In the genomic region with DNA sequence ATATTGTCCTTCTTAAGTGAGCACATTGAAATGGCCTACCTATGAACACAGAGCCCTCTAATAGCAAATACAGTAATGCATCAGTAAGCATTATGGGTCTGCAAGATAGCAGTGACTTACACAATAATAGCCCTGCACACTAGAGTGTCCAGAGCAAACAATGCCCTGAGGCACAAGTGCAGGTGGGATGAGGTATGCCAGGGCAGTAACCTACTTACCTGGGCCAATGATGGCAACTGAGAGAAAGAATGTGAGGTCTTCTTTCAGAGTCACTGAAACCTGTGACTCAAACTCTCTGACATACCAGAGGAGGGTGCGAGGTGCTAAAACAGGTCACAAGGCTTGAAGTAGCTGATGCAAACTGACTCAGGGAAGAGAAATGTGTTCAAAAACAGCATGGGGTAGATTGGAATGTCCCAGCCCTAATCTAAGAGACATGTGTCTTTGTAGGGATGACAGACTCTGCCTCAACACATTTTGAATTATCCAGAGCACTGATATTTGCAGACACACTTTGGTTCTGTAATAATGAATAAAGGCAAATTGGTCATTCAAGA, we compare ENCODE assay signal across 9 cellular contexts.
DNase-seq lines count a peak whose midpoint lies in the region; ATAC-seq and TF ChIP-seq lines count a peak whose summit lies in the region.
"Had no signal": no experiment of that assay in that cellular context is flagged by ENCODE, and none has a peak within 500 bp of the region (broad histone marks: within the 10 kb centered on the region; RNA-seq: fewer than 3 reads in every experiment).

No MANE protein-coding gene starts in this region.

- TF ChIP-seq CTCF in SK-N-SH (IDR thresholded peaks at IDR 0.05) (no peak), foreskin keratinocyte (conservative IDR thresholded peaks at IDR 0.05) (peak; percentile 7), Peyer's patch (IDR thresholded peaks at IDR 0.05) (no peak)

- no peak for TF ChIP-seq RAD21 in SK-N-SH (IDR thresholded peaks at IDR 0.05; ENCODE audit: low read length)

- H3K27me3 ChIP-seq in GM23248 (replicated peaks; ENCODE audit: insufficient read depth) (no peaks in the 10 kb centered on the region), SK-N-SH (ENCODE audit: insufficient read depth) (no peaks in the 10 kb centered on the region), foreskin keratinocyte (no peaks in the 10 kb centered on the region), HAP-1 (ENCODE audit: low read depth) (no peaks in the 10 kb centered on the region), Peyer's patch (no peaks in the 10 kb centered on the region)

- ATAC-seq in foreskin keratinocyte = peak; percentile 96
- no peak for ATAC-seq in HG03342 (IDR thresholded peaks at IDR 0.05; ENCODE audit: unreplicated experiment)

- H3F3A ChIP-seq in GM23248 (ENCODE audit: insufficient read depth) (peaks cover 55% of the 10 kb centered on the region), SK-N-SH (replicated peaks; ENCODE audit: insufficient read depth) (peaks cover 3% of the 10 kb centered on the region)

- POLR2A ChIA-PET in SK-N-SH (lab: Yijun Ruan, JAX) = no interaction called here

- H3K79me2 ChIP-seq in GM23248 (ENCODE audit: insufficient read depth) (no peaks in the 10 kb centered on the region), SK-N-SH (ENCODE audit: insufficient read depth) (no peaks in the 10 kb centered on the region)

- WGBS in GM23248 (ENCODE audit: low coverage in 1 of 2, low lambda C conversion rate in 2 of 2, missing lambda C conversion rate in 2 of 2), 2 experiments = 0 to 5% methylated on average over 1 of the region's 1 CpG
- WGBS in SK-N-SH (ENCODE audit: low lambda C conversion rate) = 57% methylated on average over 1 of the region's 1 CpG

- no peaks in the 10 kb centered on the region for H4K20me1 ChIP-seq in GM23248 (ENCODE audit: insufficient read depth)
- no peaks in the 10 kb centered on the region for H4K20me1 ChIP-seq in SK-N-SH (ENCODE audit: insufficient read depth)

- H3K27ac ChIP-seq in GM23248 (peak overlapping the region; percentile 71), SK-N-SH (ENCODE audit: low read depth in 2 of 2, low read length in 1 of 2) (no peak overlapping the region; a peak in 1 of 4 replicates), foreskin keratinocyte (peak overlapping the region; percentile 86), Peyer's patch (no peak overlapping the region)

- TF ChIP-seq EP300 in SK-N-SH (IDR thresholded peaks at IDR 0.05; ENCODE audit: borderline replicate concordance in 1 of 2, low read depth in 1 of 2, low read length in 1 of 2) = peak in 1 of 2 experiments; percentile 46; a peak in 1 of 4 replicates

- in situ Hi-C loops in GM23248 (cut with MboI) (loop anchor here (25.0 kb wide), 2 partner anchors 330 to 620 kb away; no protein-coding TSS in a partner anchor), HAP-1 (cut with MboI; ENCODE audit: low sequenced_read_pairs) (no loop called here)

- H3K9me2 ChIP-seq in GM23248 (ENCODE audit: insufficient read depth) (peaks cover 5% of the 10 kb centered on the region; the same call in 1 of the 2 replicates), SK-N-SH (no peaks in the 10 kb centered on the region)

- DNase-seq in A172 (ENCODE audit: low spot score) (peak; percentile 98), GM23248 (peak; percentile 93), SK-N-SH (no peak), foreskin keratinocyte (peak; percentile 100), HAP-1 (ENCODE audit: low spot score in 2 of 2) (no peak), SHP77 (lab: John Stamatoyannopoulos, UW) (no peak), Peyer's patch (no peak)
- DNase-seq: NCI-H82 had no signal

- H3K4me1 ChIP-seq in GM23248 (ENCODE audit: insufficient read depth) (peaks cover 59% of the 10 kb centered on the region), SK-N-SH (ENCODE audit: control insufficient read depth in 1 of 2, insufficient read depth in 2 of 2, low read depth in 1 of 2, low read length in 1 of 2) (peaks cover 0 to 10% of the 10 kb centered on the region in 2 experiments; a peak in 2 of 4 replicates), foreskin keratinocyte (peaks cover 35% of the 10 kb centered on the region), HAP-1 (no peaks in the 10 kb centered on the region), Peyer's patch (peaks cover 0 to 8% (median 0%) of the 10 kb centered on the region in 4 donors)

- H3K9me3 ChIP-seq in GM23248 (ENCODE audit: low read depth) (no peaks in the 10 kb centered on the region), SK-N-SH (no peaks in the 10 kb centered on the region), HAP-1 (peaks cover 4% of the 10 kb centered on the region; the same call in 1 of the 2 replicates), Peyer's patch (no peaks in the 10 kb centered on the region)

- no peak for TF ChIP-seq POLR2A in Peyer's patch (IDR thresholded peaks at IDR 0.05)

- no peaks in the 10 kb centered on the region for H3K36me3 ChIP-seq in GM23248 (ENCODE audit: low read depth)
- no peaks in the 10 kb centered on the region for H3K36me3 ChIP-seq in SK-N-SH (replicated peaks in 1 of 2; ENCODE audit: control insufficient read depth in 1 of 2, insufficient read depth in 2 of 2, low read length in 1 of 2)
- no peaks in the 10 kb centered on the region for H3K36me3 ChIP-seq in HAP-1 (replicated peaks)
- H3K36me3 ChIP-seq in Peyer's patch = no peaks in the 10 kb centered on the region

- H3K4me3 ChIP-seq in GM23248 (no peak overlapping the region), SK-N-SH (ENCODE audit: low read depth in 2 of 2, low read length in 1 of 2) (no peak overlapping the region), HAP-1 (no peak overlapping the region), Peyer's patch (no peak overlapping the region)

- peak overlapping the region; percentile 58 for H3K4me2 ChIP-seq in GM23248 (ENCODE audit: unreplicated experiment)
- H3K4me2 ChIP-seq in SK-N-SH = 0 out of 2 replicates have a peak overlapping the region, but pooled peaks have one; percentile 4

- H3K9ac ChIP-seq in GM23248 (peak overlapping the region; percentile 6; the same call in 1 of the 2 replicates), SK-N-SH (no peak overlapping the region)

- CTCF ChIA-PET in SK-N-SH (lab: Yijun Ruan, JAX) = no interaction called here

- H2AFZ ChIP-seq in GM23248 = no peak overlapping the region
- no peak overlapping the region for H2AFZ ChIP-seq in SK-N-SH (ENCODE audit: low read depth)

TF ChIP-seq in SK-N-SH, 30 proteins besides CTCF, POLR2A, EP300 and RAD21 (continues in another document):
- no peak for TF ChIP-seq FOXM1 (IDR thresholded peaks at IDR 0.05; ENCODE audit: low read depth)
- peak; percentile 52; the same call in 1 of the 2 replicates for TF ChIP-seq FOSL2 (IDR thresholded peaks at IDR 0.05; ENCODE audit: borderline replicate concordance, low read depth)
- no peak for TF ChIP-seq SIN3A (IDR thresholded peaks at IDR 0.05; ENCODE audit: borderline replicate concordance, low read depth, low read length)
- no peak for TF ChIP-seq ELF1 (IDR thresholded peaks at IDR 0.05)
- no peak for TF ChIP-seq GATA2 (CRISPR knock-in tag; IDR thresholded peaks at IDR 0.05)
- peak; percentile 44; the same call in 1 of the 2 replicates for TF ChIP-seq JUND (IDR thresholded peaks at IDR 0.05)
- TF ChIP-seq EZH2phosphoT487 (IDR thresholded peaks at IDR 0.05; ENCODE audit: borderline replicate concordance, low read depth) = no peak
- TF ChIP-seq FOXJ3 (CRISPR knock-in tag; IDR thresholded peaks at IDR 0.05) = no peak
- TF ChIP-seq, protein P1, sequence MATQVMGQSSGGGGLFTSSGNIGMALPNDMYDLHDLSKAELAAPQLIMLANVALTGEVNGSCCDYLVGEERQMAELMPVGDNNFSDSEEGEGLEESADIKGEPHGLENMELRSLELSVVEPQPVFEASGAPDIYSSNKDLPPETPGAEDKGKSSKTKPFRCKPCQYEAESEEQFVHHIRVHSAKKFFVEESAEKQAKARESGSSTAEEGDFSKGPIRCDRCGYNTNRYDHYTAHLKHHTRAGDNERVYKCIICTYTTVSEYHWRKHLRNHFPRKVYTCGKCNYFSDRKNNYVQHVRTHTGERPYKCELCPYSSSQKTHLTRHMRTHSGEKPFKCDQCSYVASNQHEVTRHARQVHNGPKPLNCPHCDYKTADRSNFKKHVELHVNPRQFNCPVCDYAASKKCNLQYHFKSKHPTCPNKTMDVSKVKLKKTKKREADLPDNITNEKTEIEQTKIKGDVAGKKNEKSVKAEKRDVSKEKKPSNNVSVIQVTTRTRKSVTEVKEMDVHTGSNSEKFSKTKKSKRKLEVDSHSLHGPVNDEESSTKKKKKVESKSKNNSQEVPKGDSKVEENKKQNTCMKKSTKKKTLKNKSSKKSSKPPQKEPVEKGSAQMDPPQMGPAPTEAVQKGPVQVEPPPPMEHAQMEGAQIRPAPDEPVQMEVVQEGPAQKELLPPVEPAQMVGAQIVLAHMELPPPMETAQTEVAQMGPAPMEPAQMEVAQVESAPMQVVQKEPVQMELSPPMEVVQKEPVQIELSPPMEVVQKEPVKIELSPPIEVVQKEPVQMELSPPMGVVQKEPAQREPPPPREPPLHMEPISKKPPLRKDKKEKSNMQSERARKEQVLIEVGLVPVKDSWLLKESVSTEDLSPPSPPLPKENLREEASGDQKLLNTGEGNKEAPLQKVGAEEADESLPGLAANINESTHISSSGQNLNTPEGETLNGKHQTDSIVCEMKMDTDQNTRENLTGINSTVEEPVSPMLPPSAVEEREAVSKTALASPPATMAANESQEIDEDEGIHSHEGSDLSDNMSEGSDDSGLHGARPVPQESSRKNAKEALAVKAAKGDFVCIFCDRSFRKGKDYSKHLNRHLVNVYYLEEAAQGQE (IDR thresholded peaks at IDR 0.05; ENCODE audit: low read depth, low read length) = no peak
- TF ChIP-seq, protein P2, sequence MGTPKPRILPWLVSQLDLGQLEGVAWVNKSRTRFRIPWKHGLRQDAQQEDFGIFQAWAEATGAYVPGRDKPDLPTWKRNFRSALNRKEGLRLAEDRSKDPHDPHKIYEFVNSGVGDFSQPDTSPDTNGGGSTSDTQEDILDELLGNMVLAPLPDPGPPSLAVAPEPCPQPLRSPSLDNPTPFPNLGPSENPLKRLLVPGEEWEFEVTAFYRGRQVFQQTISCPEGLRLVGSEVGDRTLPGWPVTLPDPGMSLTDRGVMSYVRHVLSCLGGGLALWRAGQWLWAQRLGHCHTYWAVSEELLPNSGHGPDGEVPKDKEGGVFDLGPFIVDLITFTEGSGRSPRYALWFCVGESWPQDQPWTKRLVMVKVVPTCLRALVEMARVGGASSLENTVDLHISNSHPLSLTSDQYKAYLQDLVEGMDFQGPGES (IDR thresholded peaks at IDR 0.05; ENCODE audit: low read depth, low read length) = no peak
- TF ChIP-seq, protein P3, sequence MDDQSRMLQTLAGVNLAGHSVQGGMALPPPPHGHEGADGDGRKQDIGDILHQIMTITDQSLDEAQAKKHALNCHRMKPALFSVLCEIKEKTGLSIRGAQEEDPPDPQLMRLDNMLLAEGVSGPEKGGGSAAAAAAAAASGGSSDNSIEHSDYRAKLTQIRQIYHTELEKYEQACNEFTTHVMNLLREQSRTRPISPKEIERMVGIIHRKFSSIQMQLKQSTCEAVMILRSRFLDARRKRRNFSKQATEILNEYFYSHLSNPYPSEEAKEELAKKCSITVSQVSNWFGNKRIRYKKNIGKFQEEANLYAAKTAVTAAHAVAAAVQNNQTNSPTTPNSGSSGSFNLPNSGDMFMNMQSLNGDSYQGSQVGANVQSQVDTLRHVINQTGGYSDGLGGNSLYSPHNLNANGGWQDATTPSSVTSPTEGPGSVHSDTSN (IDR thresholded peaks at IDR 0.05) = peak; percentile 35; the same call in 1 of the 2 replicates
- TF ChIP-seq TCF12 (IDR thresholded peaks at IDR 0.05) = peak; percentile 66

Comparison
In these comparisons a context has a peak if more than half of its experiments do, and no peak if none do; other contexts are left out.
1. DNase-seq: peak in A172 (single experiment), GM23248 (single experiment) and foreskin keratinocyte (2 of 2); none in SK-N-SH (single experiment), HAP-1 (0 of 2), SHP77 (0 of 2) and Peyer's patch (0 of 3).
2. H3K27ac ChIP-seq: peak in GM23248 (single experiment) and foreskin keratinocyte (single experiment); none in SK-N-SH (0 of 2) and Peyer's patch (0 of 4).